In genomic region chr14:50668008-50668851, GRCh38 we compare ENCODE assay signal across 8 cellular contexts. TPM values are rescaled to one million over a fixed set of nuclear protein-coding genes. Genes with fewer than 3 reads are reported as not detected.
DNase-seq lines count a peak whose midpoint lies in the region; ATAC-seq and FAIRE-seq lines count a peak whose summit lies in the region.

Gene SAV1, minus strand, starts transcription at chr14:50668306. Its CDS starts 339 bp downstream, at chr14:50667967.

- peaks cover 4% of the 10 kb centered on the region for H3K36me3 ChIP-seq in endocrine pancreas (ENCODE audit: control insufficient read depth, insufficient read depth, low read length)

- peak; percentile 78 for FAIRE-seq in GM19239 (lab: Jason Lieb, UNC)

- peak within 1 kb of the TSS; percentile 93 for H3K9ac ChIP-seq in endocrine pancreas (ENCODE audit: control insufficient read depth, insufficient read depth, low read length)

- H3K27me3 ChIP-seq in endocrine pancreas (ENCODE audit: control insufficient read depth, insufficient read depth, low read length), result no peaks in the 10 kb centered on the region

- peaks cover 17% of the 10 kb centered on the region for H3K4me1 ChIP-seq in endocrine pancreas (ENCODE audit: control insufficient read depth, insufficient read depth, low read length)

- DNase-seq in C1 segment of cervical spinal cord (lab: John Stamatoyannopoulos, UW), result peak in 13 of 14 donors; percentile 23 to 96 (median 83)
- no peak for DNase-seq in GM19239 (ENCODE audit: insufficient read length, low spot score)
- peak; percentile 58 for DNase-seq in NCI-H748 treated with DMSO at 0.1 percent for 48 hours (lab: John Stamatoyannopoulos, UW)
- DNase-seq in activated CD8-positive, alpha-beta memory T cell treated with anti-CD3 and anti-CD28 coated beads for 4 hours (ENCODE audit: low read depth in 2 of 2), result peak; percentile 10 to 14
- DNase-seq in mesenteric fat pad (ENCODE audit: low spot score), result peak; percentile 96
- DNase-seq in stimulated activated CD8-positive, alpha-beta memory T cell treated with anti-CD3 and anti-CD28 coated beads, Interleukin-15, amount 100 ng/mL, for 24 hours (ENCODE audit: low read depth), result peak; percentile 24

- no peaks in the 10 kb centered on the region for H3K9me3 ChIP-seq in endocrine pancreas (ENCODE audit: control insufficient read depth, low read length)

- peak within 1 kb of the TSS; percentile 97 for H3K4me3 ChIP-seq in endocrine pancreas (ENCODE audit: control insufficient read depth, insufficient read depth, low read length)

- ATAC-seq in HG03442 (IDR thresholded peaks at IDR 0.05; ENCODE audit: unreplicated experiment), result peak; percentile 55

RNA-seq across cellular contexts. Expression of gene SAV1, which starts in this region (rescaled TPM):
- 47.0 TPM for total RNA-seq in mesenteric fat pad
